In genomic region chr16:87515475-87516330, GRCh38 we compare ENCODE assay signal across 15 cellular contexts.
"Had no signal": no experiment of that assay in that cellular context is flagged by ENCODE, and none has a peak within 500 bp of the region (broad histone marks: within the 10 kb centered on the region; RNA-seq: fewer than 3 reads in every experiment).

No MANE protein-coding gene starts in this region.

- H3K27me3 ChIP-seq: breast epithelium, dorsolateral prefrontal cortex had no signal

- H3K4me3 ChIP-seq: breast epithelium, lung had no signal

- DNase-seq: activated CD4-positive, alpha-beta T cell treated with anti-CD3 and anti-CD28 coated beads, Interleukin-2, amount 10 ng/mL, durations not matched to agents 24 days and 14 days; activated CD4-positive, CD25-positive, alpha-beta regulatory T cell; activated CD8-positive, alpha-beta memory T cell treated with anti-CD3 and anti-CD28 coated beads, Interleukin-2, amount 50 U/mL, for 4 hours; activated CD8-positive, alpha-beta T cell treated with anti-CD3 and anti-CD28 coated beads, Interleukin-2, amount 10 ng/mL, durations not matched to agents 7 days and 5 days; activated gamma-delta T cell; activated T-cell treated with anti-CD3 and anti-CD28 coated beads, Interleukin-2, amount 50 U/mL, for 72 hours; dorsolateral prefrontal cortex; endodermal cell; hippocampal formation; naive thymus-derived CD4-positive, alpha-beta T cell; stimulated activated CD4-positive, alpha-beta T cell treated with anti-CD3 and anti-CD28 coated beads, Interleukin-15, amount 100 ng/mL, for 24 hours; stimulated activated CD4-positive, alpha-beta T cell treated with anti-CD3 and anti-CD28 coated beads, Interleukin-4, amount 100 ng/mL, for 1 hour; stimulated activated naive B cell treated with anti-CD40 and anti-IgM and Interleukin-4, amounts not matched to agents 10 μg/mL and 1 μg/mL and 100 μg/mL, for 72 hours had no signal

- H3K9me3 ChIP-seq: breast epithelium had no signal

- H3K27ac ChIP-seq: breast epithelium had no signal

- H3K36me3 ChIP-seq: breast epithelium had no signal

- ATAC-seq: activated CD8-positive, alpha-beta T cell treated with anti-CD3 and anti-CD28 coated beads, Interleukin-2, amount 10 ng/mL, durations not matched to agents 7 days and 5 days; activated T-cell treated with anti-CD3 and anti-CD28 coated beads, Interleukin-2, amount 50 U/mL, for 72 hours; naive thymus-derived CD4-positive, alpha-beta T cell; stimulated activated naive B cell treated with anti-CD40 and anti-IgM and Interleukin-4, amounts not matched to agents 10 μg/mL and 1 μg/mL and 100 μg/mL, for 72 hours had no signal

- H3K4me1 ChIP-seq: breast epithelium had no signal
